13 cellular contexts compared by ENCODE assay signal in genomic region chr20:843908-844307, GRCh38. TPM values are rescaled to one million over a fixed set of nuclear protein-coding genes. Genes with fewer than 3 reads are reported as not detected.
DNase-seq lines count a peak whose midpoint lies in the region; ATAC-seq and TF ChIP-seq lines count a peak whose summit lies in the region.
"Had no signal": no experiment of that assay in that cellular context is flagged by ENCODE, and none has a peak within 500 bp of the region (broad histone marks: within the 10 kb centered on the region; RNA-seq: fewer than 3 reads in every experiment).

No MANE protein-coding gene starts in this region.

- peaks cover 0 to 2% of the 10 kb centered on the region in 2 donors for H3K36me3 ChIP-seq in neuronal stem cell (replicated peaks in 1 of 2; ENCODE audit: control insufficient read depth in 2 of 2, insufficient read depth in 2 of 2, low read length in 2 of 2)
- H3K36me3 ChIP-seq: right atrium auricular region had no signal

- no peak overlapping the region for H3K14ac ChIP-seq in neuronal stem cell (ENCODE audit: low read length)

- no peak overlapping the region for H2BK12ac ChIP-seq in neuronal stem cell (ENCODE audit: low read length)

- H3K4me2 ChIP-seq in neuronal stem cell (ENCODE audit: insufficient read depth, low read length, poor library complexity, severe bottlenecking) = no peak overlapping the region

- ATAC-seq in HG03521 (IDR thresholded peaks at IDR 0.05; ENCODE audit: unreplicated experiment) = no peak
- no peak for ATAC-seq in GM19395 (IDR thresholded peaks at IDR 0.05; ENCODE audit: unreplicated experiment)

- peak overlapping the region; percentile 59 for H2BK15ac ChIP-seq in neuronal stem cell (ENCODE audit: low read length)

- peaks cover 7 to 61% (median 16%) of the 10 kb centered on the region in 3 experiments for H3K27me3 ChIP-seq in neuronal stem cell (ENCODE audit: control insufficient read depth in 3 of 3, insufficient read depth in 3 of 3, low read depth in 1 of 3, low read length in 3 of 3)
- H3K27me3 ChIP-seq: right atrium auricular region, SJSA1 had no signal

- no peak overlapping the region for H2BK120ac ChIP-seq in neuronal stem cell (ENCODE audit: low read depth, low read length)

- H3K23ac ChIP-seq in neuronal stem cell (ENCODE audit: low read depth, low read length, poor library complexity) = no peak overlapping the region

- H3K9me3 ChIP-seq in neuronal stem cell (replicated peaks in 1 of 2; ENCODE audit: control insufficient read depth in 2 of 2, insufficient read depth in 1 of 2, low read depth in 1 of 2, low read length in 2 of 2) = no peaks in the 10 kb centered on the region
- H3K9me3 ChIP-seq: heart right ventricle, right atrium auricular region, SJSA1 had no signal

- peak overlapping the region; percentile 67 for H3K18ac ChIP-seq in neuronal stem cell (ENCODE audit: low read length)

- peak overlapping the region in 3 of 4 donors; percentile 52 to 92 (median 90) for H3K4me3 Mint-ChIP-seq in IgD-negative memory B cell
- H3K4me3 Mint-ChIP-seq in dendritic cell treated with granulocyte-macrophage colony-stimulating factor and Interleukin-4, amounts not matched to agents 40 ng/mL and 50 ng/mL, for 4 days = no peak overlapping the region

- H2AFZ ChIP-seq in neuronal stem cell (ENCODE audit: low read length) = peak overlapping the region; percentile 99

- no peaks in the 10 kb centered on the region for H3K79me1 ChIP-seq in neuronal stem cell (ENCODE audit: low read depth, low read length)

- no peak for DNase-seq in neuronal stem cell (ENCODE audit: low spot score)
- no peak for DNase-seq in DMS 273 treated with DMSO at 0.1 percent for 48 hours (lab: John Stamatoyannopoulos, UW)
- no peak for DNase-seq in SIG-M5 (lab: John Stamatoyannopoulos, UW)

- peaks cover 2% of the 10 kb centered on the region for H3K27me3 Mint-ChIP-seq in IgD-negative memory B cell
- H3K27me3 Mint-ChIP-seq in dendritic cell treated with granulocyte-macrophage colony-stimulating factor and Interleukin-4, amounts not matched to agents 40 ng/mL and 50 ng/mL, for 4 days = peaks cover 17% of the 10 kb centered on the region

- H4K91ac ChIP-seq in neuronal stem cell (ENCODE audit: low read depth, low read length, poor library complexity) = no peak overlapping the region

- no peaks in the 10 kb centered on the region for H3K9me3 Mint-ChIP-seq in IgD-negative memory B cell
- no peaks in the 10 kb centered on the region for H3K9me3 Mint-ChIP-seq in dendritic cell treated with granulocyte-macrophage colony-stimulating factor and Interleukin-4, amounts not matched to agents 40 ng/mL and 50 ng/mL, for 4 days
- H3K9me3 Mint-ChIP-seq: endodermal cell, HFFc6 had no signal

- H2BK5ac ChIP-seq in neuronal stem cell (ENCODE audit: low read length) = no peak overlapping the region

- H4K8ac ChIP-seq in neuronal stem cell (ENCODE audit: low read depth, low read length) = no peak overlapping the region

- peaks cover 15 to 29% of the 10 kb centered on the region in 2 donors for H3K4me1 ChIP-seq in neuronal stem cell (ENCODE audit: control insufficient read depth in 2 of 2, insufficient read depth in 1 of 2, low read depth in 1 of 2, low read length in 2 of 2)

- H3K4ac ChIP-seq in neuronal stem cell (ENCODE audit: low read length) = no peak overlapping the region

- no peak overlapping the region for H3K4me3 ChIP-seq in neuronal stem cell (ENCODE audit: low read length in 2 of 2)
- H3K4me3 ChIP-seq: SJSA1 had no signal

- peaks cover 30 to 37% (median 35%) of the 10 kb centered on the region in 3 donors for H3K4me1 Mint-ChIP-seq in IgD-negative memory B cell
- H3K4me1 Mint-ChIP-seq in dendritic cell treated with granulocyte-macrophage colony-stimulating factor and Interleukin-4, amounts not matched to agents 40 ng/mL and 50 ng/mL, for 4 days (ENCODE audit: low read depth) = peaks cover 81% of the 10 kb centered on the region

- H3K27ac ChIP-seq in C4-2B (peak overlapping the region; percentile 92), neuronal stem cell (replicated peaks; ENCODE audit: low read length) (no peak overlapping the region)
- H3K27ac ChIP-seq: right atrium auricular region, SJSA1 had no signal

- peak overlapping the region; percentile 2 for H2AK5ac ChIP-seq in neuronal stem cell (ENCODE audit: low read depth, low read length)

- no CpG with 5 or more reads among the region's 9 CpGs for WGBS in neuronal stem cell (ENCODE audit: extremely low coverage in 2 of 2, insufficient read length in 2 of 2, insufficient replicate concordance in 1 of 2), 2 donors

- TF ChIP-seq CTCF in C4-2B (conservative IDR thresholded peaks at IDR 0.05) = no peak

- no peaks in the 10 kb centered on the region for H3K36me3 Mint-ChIP-seq in IgD-negative memory B cell
- H3K36me3 Mint-ChIP-seq in dendritic cell treated with granulocyte-macrophage colony-stimulating factor and Interleukin-4, amounts not matched to agents 40 ng/mL and 50 ng/mL, for 4 days (ENCODE audit: low read depth) = peaks cover 77% of the 10 kb centered on the region

- intact Hi-C loops in dendritic cell treated with granulocyte-macrophage colony-stimulating factor and Interleukin-4, amounts not matched to agents 40 ng/mL and 50 ng/mL, for 4 days (cut with micrococcal nuclease) = no loop called here

- H3K9ac ChIP-seq in neuronal stem cell (ENCODE audit: low read depth, low read length, poor library complexity) = peak overlapping the region; percentile 56

- H3K27ac Mint-ChIP-seq in IgD-negative memory B cell = peak overlapping the region in 2 of 3 donors; percentile 57 to 78
- peak overlapping the region; percentile 87 for H3K27ac Mint-ChIP-seq in dendritic cell treated with granulocyte-macrophage colony-stimulating factor and Interleukin-4, amounts not matched to agents 40 ng/mL and 50 ng/mL, for 4 days
- H3K27ac Mint-ChIP-seq: endodermal cell, HFFc6 had no signal

RNA-seq across cellular contexts. Expression of gene FAM110A, which starts 10.4 kb away (rescaled TPM):
- 19.3 TPM for polyA plus RNA-seq in IgD-negative memory B cell
- polyA plus RNA-seq in neuronal stem cell (2013, experiment 1 of 2) = 12.2 TPM
- polyA plus RNA-seq in neuronal stem cell (2013, experiment 2 of 2) = 11.7 TPM
